In genomic region chr4:2487632-2488031, GRCh38 we compare ENCODE assay signal across 11 cellular contexts. TPM values are rescaled to one million over a fixed set of nuclear protein-coding genes. Genes with fewer than 3 reads are reported as not detected.
DNase-seq lines count a peak whose midpoint lies in the region; ATAC-seq and TF ChIP-seq lines count a peak whose summit lies in the region.
"Had no signal": no experiment of that assay in that cellular context is flagged by ENCODE, and none has a peak within 500 bp of the region (broad histone marks: within the 10 kb centered on the region; RNA-seq: fewer than 3 reads in every experiment).

No MANE protein-coding gene starts in this region.

- H3K4me3 ChIP-seq in CD8-positive, alpha-beta T cell (ENCODE audit: low read depth, low read length) = no peak overlapping the region
- H3K4me3 ChIP-seq in psoas muscle (no peak overlapping the region), tibial nerve (no peak overlapping the region)
- H3K4me3 ChIP-seq: cardiac muscle cell, heart right ventricle had no signal

- peaks cover 71% of the 10 kb centered on the region for H3K4me1 Mint-ChIP-seq in CD8-positive, alpha-beta T cell (ENCODE audit: low read depth)
- peaks cover 67% of the 10 kb centered on the region for H3K4me1 Mint-ChIP-seq in activated naive CD8-positive, alpha-beta T cell treated with anti-CD3 and anti-CD28 coated beads for 36 hours

- no peaks in the 10 kb centered on the region for H3K27me3 Mint-ChIP-seq in CD8-positive, alpha-beta T cell (ENCODE audit: low read depth)
- H3K27me3 Mint-ChIP-seq in activated naive CD8-positive, alpha-beta T cell treated with anti-CD3 and anti-CD28 coated beads for 36 hours = no peaks in the 10 kb centered on the region

- no peak for DNase-seq in CD8-positive, alpha-beta T cell
- no peak for DNase-seq in activated naive CD8-positive, alpha-beta T cell treated with anti-CD3 and anti-CD28 coated beads for 36 hours
- DNase-seq in NCI-H510A treated with DMSO at 0.1 percent for 48 hours (lab: John Stamatoyannopoulos, UW) (no peak), psoas muscle (no peak), tibial nerve (ENCODE audit: low spot score in 2 of 2) (no peak)
- no peak for DNase-seq in stimulated activated CD4-positive, alpha-beta T cell treated with anti-CD3 and anti-CD28 coated beads, Interleukin-4, amount 100 ng/mL, for 1 hour
- DNase-seq: heart right ventricle, Karpas-422 had no signal

- TF ChIP-seq POLR2A in tibial nerve (IDR thresholded peaks at IDR 0.05) = no peak

- 88 to 93% (median 90%) methylated on average over 6 of the region's 6 CpGs for WGBS in psoas muscle, 3 donors
- WGBS in tibial nerve, 2 donors = 58 to 73% methylated on average over 6 of the region's 6 CpGs

- no peaks in the 10 kb centered on the region for H3K9me3 Mint-ChIP-seq in CD8-positive, alpha-beta T cell
- no peaks in the 10 kb centered on the region for H3K9me3 Mint-ChIP-seq in activated naive CD8-positive, alpha-beta T cell treated with anti-CD3 and anti-CD28 coated beads for 36 hours

- peaks cover 23% of the 10 kb centered on the region for H3K36me3 ChIP-seq in CD8-positive, alpha-beta T cell (ENCODE audit: insufficient read depth, low read length)
- H3K36me3 ChIP-seq in psoas muscle (ENCODE audit: insufficient read depth in 1 of 2, low read depth in 1 of 2) (peaks cover 8 to 28% of the 10 kb centered on the region in 2 donors), tibial nerve (peaks cover 0 to 37% (median 18%) of the 10 kb centered on the region in 3 donors)

- POLR2A ChIA-PET in CD8-positive, alpha-beta T cell (lab: Charles Lee) = no interaction called here

- H3K4me3 Mint-ChIP-seq in CD8-positive, alpha-beta T cell = no peak overlapping the region
- no peak overlapping the region for H3K4me3 Mint-ChIP-seq in activated naive CD8-positive, alpha-beta T cell treated with anti-CD3 and anti-CD28 coated beads for 36 hours

- no peak overlapping the region for H3K27ac ChIP-seq in CD8-positive, alpha-beta T cell (ENCODE audit: low read depth, low read length)
- no peak overlapping the region for H3K27ac ChIP-seq in psoas muscle
- no peak overlapping the region for H3K27ac ChIP-seq in tibial nerve
- H3K27ac ChIP-seq: cardiac muscle cell had no signal

- no peak for ATAC-seq in CD8-positive, alpha-beta T cell
- ATAC-seq in GM19324 (IDR thresholded peaks at IDR 0.05; ENCODE audit: low FRiP score, unreplicated experiment) (peak; percentile 32), HG03025 (IDR thresholded peaks at IDR 0.05; ENCODE audit: low FRiP score, unreplicated experiment) (peak; percentile 44), psoas muscle (no peak)
- ATAC-seq: heart right ventricle had no signal

- no peak for TF ChIP-seq EP300 in tibial nerve (IDR thresholded peaks at IDR 0.05)

- H3K4me1 ChIP-seq in CD8-positive, alpha-beta T cell (ENCODE audit: insufficient read depth, low read length) = peaks cover 51% of the 10 kb centered on the region
- H3K4me1 ChIP-seq in psoas muscle (peaks cover 29% of the 10 kb centered on the region), tibial nerve (peaks cover 0 to 74% (median 43%) of the 10 kb centered on the region in 4 donors)

- intact Hi-C loops in CD8-positive, alpha-beta T cell (cut with DNase I, micrococcal nuclease) = loop anchor here in 1 of 2 experiments (5.0 kb wide), 1 partner anchor 45 kb away; no protein-coding TSS in a partner anchor
- intact Hi-C loops in psoas muscle (cut with DNase I) = no loop called here

- H3K27me3 ChIP-seq in CD8-positive, alpha-beta T cell (ENCODE audit: insufficient read depth, low read length) = no peaks in the 10 kb centered on the region
- H3K27me3 ChIP-seq in psoas muscle (ENCODE audit: insufficient read depth in 3 of 3, low read length in 2 of 3) (no peaks in the 10 kb centered on the region), tibial nerve (no peaks in the 10 kb centered on the region)
- H3K27me3 ChIP-seq: cardiac muscle cell, heart right ventricle had no signal

- peaks cover 41% of the 10 kb centered on the region for H3K36me3 Mint-ChIP-seq in CD8-positive, alpha-beta T cell
- peaks cover 37% of the 10 kb centered on the region for H3K36me3 Mint-ChIP-seq in activated naive CD8-positive, alpha-beta T cell treated with anti-CD3 and anti-CD28 coated beads for 36 hours

- no peak for TF ChIP-seq CTCF in CD8-positive, alpha-beta T cell (IDR thresholded peaks at IDR 0.05)
- TF ChIP-seq CTCF in psoas muscle (IDR thresholded peaks at IDR 0.05) (no peak), tibial nerve (IDR thresholded peaks at IDR 0.05) (no peak)

- H3K27ac Mint-ChIP-seq in CD8-positive, alpha-beta T cell = peak overlapping the region; percentile 60
- peak overlapping the region; percentile 31 for H3K27ac Mint-ChIP-seq in activated naive CD8-positive, alpha-beta T cell treated with anti-CD3 and anti-CD28 coated beads for 36 hours

- CTCF ChIA-PET in CD8-positive, alpha-beta T cell (lab: Charles Lee) = interaction anchor here (0.7 to 1.3 kb wide), 2 partner anchors 25 to 268 kb away, joined by 3 read pairs; no protein-coding TSS in a partner anchor

- H3K9me3 ChIP-seq in CD8-positive, alpha-beta T cell (ENCODE audit: low read length) = no peaks in the 10 kb centered on the region
- H3K9me3 ChIP-seq in psoas muscle = no peaks in the 10 kb centered on the region
- no peaks in the 10 kb centered on the region for H3K9me3 ChIP-seq in tibial nerve
- H3K9me3 ChIP-seq: heart right ventricle had no signal

RNA-seq across cellular contexts. Expression of gene RNF4, which starts 18.7 kb away (rescaled TPM):
- 100 to 1,000 TPM; 130 to 134 TPM for total RNA-seq in CD8-positive, alpha-beta T cell
- total RNA-seq in activated naive CD8-positive, alpha-beta T cell treated with anti-CD3 and anti-CD28 coated beads for 36 hours = 10 to 100 TPM; 93.3 to 94.5 TPM
- total RNA-seq in psoas muscle (10 to 100 TPM; 20.1 to 37.7 (median 31.3) TPM), tibial nerve (10 to 100 TPM; 33.0 to 67.7 (median 49.3) TPM)
- polyA plus RNA-seq in psoas muscle = 10 to 100 TPM; 18.1 to 50.2 (median 30.7) TPM

RNA-seq across cellular contexts. Expression of gene FAM193A, which starts 48.8 kb away (rescaled TPM):
- 10 to 100 TPM; 29.0 to 30.2 TPM for total RNA-seq in CD8-positive, alpha-beta T cell
- 10 to 100 TPM; 18.9 TPM for total RNA-seq in activated naive CD8-positive, alpha-beta T cell treated with anti-CD3 and anti-CD28 coated beads for 36 hours
- total RNA-seq in psoas muscle (10 to 100 TPM; 14.6 to 20.0 (median 17.9) TPM), tibial nerve (10 to 100 TPM; 28.6 to 54.6 (median 36.0) TPM)
- 10 to 100 TPM in 1 of 3 donors, 1 to 10 TPM in 2; 7.5 to 14.4 (median 9.3) TPM for polyA plus RNA-seq in psoas muscle

Comparison
In these comparisons a context has a peak if more than half of its experiments do, and no peak if none do; other contexts are left out.
1. ATAC-seq: peak in GM19324 (single experiment) and HG03025 (single experiment); none in CD8-positive, alpha-beta T cell (single experiment) and psoas muscle (0 of 4).